ENCODE assay signal across 8 cellular contexts in the genomic region with DNA sequence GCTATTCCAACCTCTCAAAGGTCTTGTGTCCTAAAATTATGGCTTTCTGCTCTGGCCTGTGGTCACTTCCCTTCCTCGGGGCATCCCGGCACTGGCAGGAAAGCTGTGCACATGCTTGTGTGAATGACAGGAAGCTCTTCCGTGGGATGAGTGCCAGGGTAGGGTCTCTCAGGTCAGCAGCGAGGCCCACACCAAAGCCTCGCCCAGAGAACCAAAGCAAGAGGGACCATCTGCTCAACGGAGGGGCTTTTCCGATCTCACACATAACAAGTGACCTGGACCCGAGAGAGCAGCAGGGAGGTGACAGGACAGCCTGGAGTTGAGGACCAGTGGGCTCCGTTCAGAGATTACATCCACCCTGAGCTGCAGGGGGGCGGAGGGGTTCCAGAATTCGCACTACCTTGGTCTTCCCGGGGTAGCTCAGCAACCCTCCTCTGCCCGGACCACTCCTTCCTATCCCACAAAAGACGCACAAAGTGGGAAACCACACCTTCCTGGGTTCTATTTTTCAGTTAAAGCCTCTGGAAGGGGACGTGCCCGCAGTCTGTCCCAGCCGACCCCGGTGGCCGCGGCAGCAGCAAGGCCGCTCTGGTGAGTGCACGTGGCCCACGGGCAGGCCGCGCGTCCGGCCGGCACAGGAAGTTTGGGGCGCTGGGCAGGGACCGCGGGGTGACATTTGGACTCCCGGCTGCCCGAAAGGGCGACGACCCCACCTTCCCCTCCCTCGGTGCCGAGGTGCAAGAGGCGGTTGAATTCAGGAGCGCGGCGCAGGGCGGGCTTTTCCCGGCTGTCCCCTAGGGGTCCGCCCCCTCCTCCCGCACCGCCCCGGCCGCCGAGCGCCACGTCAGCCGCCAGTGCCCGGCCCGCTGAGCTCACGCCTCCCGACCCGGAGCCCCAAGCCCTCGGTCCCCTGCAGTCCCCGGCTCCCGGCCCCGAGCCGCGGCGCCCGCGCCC.
A peak's percentile ranks its signal among the peaks of the same experiment; 100 is the strongest.
DNase-seq lines count a peak whose midpoint lies in the region; ATAC-seq lines count a peak whose summit lies in the region.

No MANE protein-coding gene starts in this region.

- peak; percentile 33 for ATAC-seq in GM19395 (IDR thresholded peaks at IDR 0.05; ENCODE audit: unreplicated experiment)

- peak overlapping the region; percentile 50 for H3K27ac Mint-ChIP-seq in T-helper 2 cell treated with Interferon-gamma antibody and Interleukin-4, amounts not matched to agents 5 μg/mL and 100 μg/mL, for 36 hours

- H3K9me3 Mint-ChIP-seq in T-helper 2 cell treated with Interferon-gamma antibody and Interleukin-4, amounts not matched to agents 5 μg/mL and 100 μg/mL, for 36 hours: no peaks in the 10 kb centered on the region

- no peaks in the 10 kb centered on the region for H3K27me3 Mint-ChIP-seq in T-helper 2 cell treated with Interferon-gamma antibody and Interleukin-4, amounts not matched to agents 5 μg/mL and 100 μg/mL, for 36 hours (ENCODE audit: low read depth)

- peaks cover 9% of the 10 kb centered on the region for H3K4me1 Mint-ChIP-seq in T-helper 2 cell treated with Interferon-gamma antibody and Interleukin-4, amounts not matched to agents 5 μg/mL and 100 μg/mL, for 36 hours (ENCODE audit: low read depth)

- H3K4me3 Mint-ChIP-seq in T-helper 2 cell treated with Interferon-gamma antibody and Interleukin-4, amounts not matched to agents 5 μg/mL and 100 μg/mL, for 36 hours: peak overlapping the region; percentile 85

- DNase-seq in COLO829 (ENCODE audit: low spot score) (peak; percentile 51), HS-5 (ENCODE audit: low read depth) (peak; percentile 8), kidney tubule cell (ENCODE audit: low spot score) (peak; percentile 60), NCI-H128 (lab: John Stamatoyannopoulos, UW; ENCODE audit: unreplicated experiment) (no peak)
- DNase-seq in T-helper 2 cell treated with Interferon-gamma antibody and Interleukin-4, amounts not matched to agents 5 μg/mL and 100 μg/mL, for 36 hours (ENCODE audit: low spot score): peak; percentile 56
- peak; percentile 18 for DNase-seq in central memory CD4-positive, alpha-beta T cell
- DNase-seq in stimulated activated CD4-positive, alpha-beta T cell treated with anti-CD3 and anti-CD28 coated beads, Interleukin-2, amount 100 ng/mL, for 4 hours (ENCODE audit: low read depth): peak; percentile 29

- H3K36me3 Mint-ChIP-seq in T-helper 2 cell treated with Interferon-gamma antibody and Interleukin-4, amounts not matched to agents 5 μg/mL and 100 μg/mL, for 36 hours (ENCODE audit: low read depth): peaks cover 7% of the 10 kb centered on the region
